ENCODE assay signal across 15 cellular contexts in genomic region chr4:40713798-40714197, GRCh38. TPM values are rescaled to one million over a fixed set of nuclear protein-coding genes. Genes with fewer than 3 reads are reported as not detected.
DNase-seq lines count a peak whose midpoint lies in the region; ATAC-seq, FAIRE-seq and TF ChIP-seq lines count a peak whose summit lies in the region.
"Had no signal": no experiment of that assay in that cellular context is flagged by ENCODE, and none has a peak within 500 bp of the region (broad histone marks: within the 10 kb centered on the region; RNA-seq: fewer than 3 reads in every experiment).

No MANE protein-coding gene starts in this region.

- H3K4me3 Mint-ChIP-seq in WTC11 (no peak overlapping the region), mesothelial cell of epicardium (no peak overlapping the region)
- H3K4me3 Mint-ChIP-seq: CD14-positive monocyte; CD8-positive, alpha-beta T cell; HFFc6 had no signal

- TF ChIP-seq POLR2A in H54 (IDR thresholded peaks at IDR 0.05; ENCODE audit: low read depth, low read length): no peak

- H3K4me1 Mint-ChIP-seq in WTC11 (peaks cover 29% of the 10 kb centered on the region), mesothelial cell of epicardium (peaks cover 9% of the 10 kb centered on the region)

- CTCF ChIA-PET in WTC11 (lab: Charles Lee): no interaction called here

- H3K27ac Mint-ChIP-seq in WTC11 (0 out of 2 replicates have a peak overlapping the region, but pooled peaks have one; percentile 64), mesothelial cell of epicardium (peak overlapping the region; percentile 9)
- H3K27ac Mint-ChIP-seq: CD8-positive, alpha-beta T cell; HFFc6 had no signal

- TF ChIP-seq CTCF in WTC11 (IDR thresholded peaks at IDR 0.05): no peak
- TF ChIP-seq CTCF in mesothelial cell of epicardium (IDR thresholded peaks at IDR 0.05; ENCODE audit: unreplicated experiment): no peak

- POLR2A ChIA-PET in WTC11 (lab: Charles Lee): no interaction called here

- ATAC-seq in WTC11 (peak; percentile 65), GM18873 (IDR thresholded peaks at IDR 0.05; ENCODE audit: low FRiP score, unreplicated experiment) (no peak)
- ATAC-seq: CD8-positive, alpha-beta T cell had no signal

- FAIRE-seq in H54 (lab: Jason Lieb, UNC): no peak
- FAIRE-seq in RCC 7860 (lab: Jason Lieb, UNC): no peak
- FAIRE-seq: GM12892 had no signal

- DNase-seq in DMS53 (lab: John Stamatoyannopoulos, UW) (peak; percentile 12), DMS53 treated with DMSO at 0.1 percent for 48 hours (lab: John Stamatoyannopoulos, UW; ENCODE audit: unreplicated experiment) (no peak), NCI-H526 treated with DMSO at 0.1 percent for 48 hours (lab: John Stamatoyannopoulos, UW) (peak; percentile 32), WTC11 (ENCODE audit: low spot score) (no peak), mesothelial cell of epicardium (ENCODE audit: low spot score in 2 of 2, unreplicated experiment in 2 of 2) (no peak), H54 (ENCODE audit: insufficient read length, low spot score) (no peak), RCC 7860 (ENCODE audit: low spot score) (no peak)
- DNase-seq: Caco-2; CD8-positive, alpha-beta T cell; DMS79 treated with DMSO at 0.1 percent for 48 hours; EL; HFFc6 had no signal

- H3K9me3 Mint-ChIP-seq in WTC11 (no peaks in the 10 kb centered on the region), mesothelial cell of epicardium (no peaks in the 10 kb centered on the region)
- H3K9me3 Mint-ChIP-seq: CD14-positive monocyte; CD8-positive, alpha-beta T cell; HFFc6 had no signal

- no peaks in the 10 kb centered on the region for H3K36me3 Mint-ChIP-seq in WTC11
- no peaks in the 10 kb centered on the region for H3K36me3 Mint-ChIP-seq in mesothelial cell of epicardium
- H3K36me3 Mint-ChIP-seq: CD14-positive monocyte; CD8-positive, alpha-beta T cell had no signal

- H3K27me3 Mint-ChIP-seq in WTC11 (ENCODE audit: low read depth) (no peaks in the 10 kb centered on the region; the same call in 1 of the 2 replicates), mesothelial cell of epicardium (ENCODE audit: low read depth) (no peaks in the 10 kb centered on the region)

TF ChIP-seq in WTC11, 78 proteins besides CTCF, POLR2A, EP300 and RAD21:
- no peak for TF ChIP-seq JAZF1 (CRISPR knock-in tag; IDR thresholded peaks at IDR 0.05)
- TF ChIP-seq ZMAT4 (CRISPR knock-in tag; IDR thresholded peaks at IDR 0.05): no peak
- no peak for TF ChIP-seq USF1 (CRISPR knock-in tag; IDR thresholded peaks at IDR 0.05)
- TF ChIP-seq CREM (CRISPR knock-in tag; IDR thresholded peaks at IDR 0.05): no peak
- TF ChIP-seq FOXP4 (CRISPR knock-in tag; IDR thresholded peaks at IDR 0.05): no peak
- TF ChIP-seq ZBTB21 (CRISPR knock-in tag; IDR thresholded peaks at IDR 0.05; ENCODE audit: borderline replicate concordance): no peak
- TF ChIP-seq ETV6 (CRISPR knock-in tag; IDR thresholded peaks at IDR 0.05): no peak
- TF ChIP-seq RELA (CRISPR knock-in tag; IDR thresholded peaks at IDR 0.05; ENCODE audit: borderline replicate concordance): no peak

RNA-seq across cellular contexts. Expression of gene NSUN7, which starts 36.0 kb away (rescaled TPM):
- total RNA-seq in WTC11 (2021): 24.1 to 30.2 TPM (median 28.9 TPM) in 3 replicates
- total RNA-seq in mesothelial cell of epicardium: 21.8 to 24.4 TPM (median 22.4 TPM) in 3 replicates
- total RNA-seq: HFFc6 had no signal

Comparison
In these comparisons a context has a peak if more than half of its experiments do, and no peak if none do; other contexts are left out.
1. DNase-seq: peak in DMS53 (single experiment) and NCI-H526 treated with DMSO at 0.1 percent for 48 hours (single experiment); none in DMS53 treated with DMSO at 0.1 percent for 48 hours (single experiment), WTC11 (single experiment), mesothelial cell of epicardium (0 of 2), H54 (single experiment) and RCC 7860 (single experiment).